14 cellular contexts compared by ENCODE assay signal in genomic region chr15:93244691-93245615, GRCh38.
"Had no signal": no experiment of that assay in that cellular context is flagged by ENCODE, and none has a peak within 500 bp of the region (broad histone marks: within the 10 kb centered on the region; RNA-seq: fewer than 3 reads in every experiment).

No MANE protein-coding gene starts in this region.

- H3K27ac Mint-ChIP-seq: activated naive CD8-positive, alpha-beta T cell treated with anti-CD3 and anti-CD28 coated beads, Interleukin-2, amount 50 U/mL, for 24 hours; activated T-helper 1 cell treated with anti-CD3 and anti-CD28 coated beads, Interleukin-12 subunit alpha, Interleukin-12 subunit beta, Interleukin-2, Interleukin-4 antibody, amounts not matched to agents 30 ng/mL and 10 ng/mL and 1 ng/mL, durations not matched to agents 14 hours and 24 hours and 36 hours; memory B cell; stimulated activated naive B cell treated with anti-CD40 and anti-IgM and Interleukin-4, amounts not matched to agents 10 μg/mL and 1 μg/mL and 100 μg/mL, for 72 hours had no signal

- H3K27me3 ChIP-seq: foreskin keratinocyte, suprapubic skin had no signal

- FAIRE-seq: astrocyte, colon had no signal

- H3K27ac ChIP-seq: cardiac muscle cell, foreskin keratinocyte, suprapubic skin had no signal

- ATAC-seq: activated CD4-positive, CD25-positive, alpha-beta regulatory T cell treated with anti-CD3 and anti-CD28 coated beads, Interleukin-2, amount 50 U/mL, for 24 hours; activated naive CD8-positive, alpha-beta T cell treated with anti-CD3 and anti-CD28 coated beads, Interleukin-2, amount 50 U/mL, for 24 hours; foreskin keratinocyte; left colon; stimulated activated naive B cell treated with anti-CD40 and anti-IgM and Interleukin-4, amounts not matched to agents 10 μg/mL and 1 μg/mL and 100 μg/mL, for 72 hours had no signal

- H3K9me3 ChIP-seq: suprapubic skin had no signal

- H3K4me3 Mint-ChIP-seq: activated naive CD8-positive, alpha-beta T cell treated with anti-CD3 and anti-CD28 coated beads, Interleukin-2, amount 50 U/mL, for 24 hours; activated T-helper 1 cell treated with anti-CD3 and anti-CD28 coated beads, Interleukin-12 subunit alpha, Interleukin-12 subunit beta, Interleukin-2, Interleukin-4 antibody, amounts not matched to agents 30 ng/mL and 10 ng/mL and 1 ng/mL, durations not matched to agents 14 hours and 24 hours and 36 hours; memory B cell; stimulated activated naive B cell treated with anti-CD40 and anti-IgM and Interleukin-4, amounts not matched to agents 10 μg/mL and 1 μg/mL and 100 μg/mL, for 72 hours had no signal

- H3K36me3 ChIP-seq: cardiac muscle cell, suprapubic skin had no signal

- H3K9me3 Mint-ChIP-seq: activated naive CD8-positive, alpha-beta T cell treated with anti-CD3 and anti-CD28 coated beads, Interleukin-2, amount 50 U/mL, for 24 hours; activated T-helper 1 cell treated with anti-CD3 and anti-CD28 coated beads, Interleukin-12 subunit alpha, Interleukin-12 subunit beta, Interleukin-2, Interleukin-4 antibody, amounts not matched to agents 30 ng/mL and 10 ng/mL and 1 ng/mL, durations not matched to agents 14 hours and 24 hours and 36 hours; memory B cell; stimulated activated naive B cell treated with anti-CD40 and anti-IgM and Interleukin-4, amounts not matched to agents 10 μg/mL and 1 μg/mL and 100 μg/mL, for 72 hours had no signal

- H3K4me1 ChIP-seq: foreskin keratinocyte, suprapubic skin had no signal

- H3K27me3 Mint-ChIP-seq: memory B cell; stimulated activated naive B cell treated with anti-CD40 and anti-IgM and Interleukin-4, amounts not matched to agents 10 μg/mL and 1 μg/mL and 100 μg/mL, for 72 hours had no signal

- DNase-seq: activated CD4-positive, alpha-beta T cell treated with anti-CD3 and anti-CD28 coated beads, Interleukin-2, amount 50 U/mL, for 4 hours; activated naive CD4-positive, alpha-beta T cell treated with Interleukin-2 at 50 U/mL for 16 hours; activated naive CD8-positive, alpha-beta T cell treated with anti-CD3 and anti-CD28 coated beads, Interleukin-2, amount 50 U/mL, for 24 hours; foreskin keratinocyte; head of caudate nucleus; left colon; stimulated activated naive B cell treated with anti-CD40 and anti-IgM and Interleukin-4, amounts not matched to agents 10 μg/mL and 1 μg/mL and 100 μg/mL, for 72 hours had no signal

- H3K4me3 ChIP-seq: cardiac muscle cell, suprapubic skin had no signal

- H3K36me3 Mint-ChIP-seq: memory B cell; stimulated activated naive B cell treated with anti-CD40 and anti-IgM and Interleukin-4, amounts not matched to agents 10 μg/mL and 1 μg/mL and 100 μg/mL, for 72 hours had no signal

- H3K4me1 Mint-ChIP-seq: memory B cell; stimulated activated naive B cell treated with anti-CD40 and anti-IgM and Interleukin-4, amounts not matched to agents 10 μg/mL and 1 μg/mL and 100 μg/mL, for 72 hours had no signal
